ENCODE assay signal across 1 cellular context in genomic region chr2:378364-378763, GRCh38.
TF ChIP-seq lines count a peak whose summit lies in the region.

No MANE protein-coding gene starts in this region.

TF ChIP-seq in HepG2, 621 proteins besides CTCF, POLR2A, EP300 and RAD21 (continued from another document and continues in another):
- TF ChIP-seq, protein P1, sequence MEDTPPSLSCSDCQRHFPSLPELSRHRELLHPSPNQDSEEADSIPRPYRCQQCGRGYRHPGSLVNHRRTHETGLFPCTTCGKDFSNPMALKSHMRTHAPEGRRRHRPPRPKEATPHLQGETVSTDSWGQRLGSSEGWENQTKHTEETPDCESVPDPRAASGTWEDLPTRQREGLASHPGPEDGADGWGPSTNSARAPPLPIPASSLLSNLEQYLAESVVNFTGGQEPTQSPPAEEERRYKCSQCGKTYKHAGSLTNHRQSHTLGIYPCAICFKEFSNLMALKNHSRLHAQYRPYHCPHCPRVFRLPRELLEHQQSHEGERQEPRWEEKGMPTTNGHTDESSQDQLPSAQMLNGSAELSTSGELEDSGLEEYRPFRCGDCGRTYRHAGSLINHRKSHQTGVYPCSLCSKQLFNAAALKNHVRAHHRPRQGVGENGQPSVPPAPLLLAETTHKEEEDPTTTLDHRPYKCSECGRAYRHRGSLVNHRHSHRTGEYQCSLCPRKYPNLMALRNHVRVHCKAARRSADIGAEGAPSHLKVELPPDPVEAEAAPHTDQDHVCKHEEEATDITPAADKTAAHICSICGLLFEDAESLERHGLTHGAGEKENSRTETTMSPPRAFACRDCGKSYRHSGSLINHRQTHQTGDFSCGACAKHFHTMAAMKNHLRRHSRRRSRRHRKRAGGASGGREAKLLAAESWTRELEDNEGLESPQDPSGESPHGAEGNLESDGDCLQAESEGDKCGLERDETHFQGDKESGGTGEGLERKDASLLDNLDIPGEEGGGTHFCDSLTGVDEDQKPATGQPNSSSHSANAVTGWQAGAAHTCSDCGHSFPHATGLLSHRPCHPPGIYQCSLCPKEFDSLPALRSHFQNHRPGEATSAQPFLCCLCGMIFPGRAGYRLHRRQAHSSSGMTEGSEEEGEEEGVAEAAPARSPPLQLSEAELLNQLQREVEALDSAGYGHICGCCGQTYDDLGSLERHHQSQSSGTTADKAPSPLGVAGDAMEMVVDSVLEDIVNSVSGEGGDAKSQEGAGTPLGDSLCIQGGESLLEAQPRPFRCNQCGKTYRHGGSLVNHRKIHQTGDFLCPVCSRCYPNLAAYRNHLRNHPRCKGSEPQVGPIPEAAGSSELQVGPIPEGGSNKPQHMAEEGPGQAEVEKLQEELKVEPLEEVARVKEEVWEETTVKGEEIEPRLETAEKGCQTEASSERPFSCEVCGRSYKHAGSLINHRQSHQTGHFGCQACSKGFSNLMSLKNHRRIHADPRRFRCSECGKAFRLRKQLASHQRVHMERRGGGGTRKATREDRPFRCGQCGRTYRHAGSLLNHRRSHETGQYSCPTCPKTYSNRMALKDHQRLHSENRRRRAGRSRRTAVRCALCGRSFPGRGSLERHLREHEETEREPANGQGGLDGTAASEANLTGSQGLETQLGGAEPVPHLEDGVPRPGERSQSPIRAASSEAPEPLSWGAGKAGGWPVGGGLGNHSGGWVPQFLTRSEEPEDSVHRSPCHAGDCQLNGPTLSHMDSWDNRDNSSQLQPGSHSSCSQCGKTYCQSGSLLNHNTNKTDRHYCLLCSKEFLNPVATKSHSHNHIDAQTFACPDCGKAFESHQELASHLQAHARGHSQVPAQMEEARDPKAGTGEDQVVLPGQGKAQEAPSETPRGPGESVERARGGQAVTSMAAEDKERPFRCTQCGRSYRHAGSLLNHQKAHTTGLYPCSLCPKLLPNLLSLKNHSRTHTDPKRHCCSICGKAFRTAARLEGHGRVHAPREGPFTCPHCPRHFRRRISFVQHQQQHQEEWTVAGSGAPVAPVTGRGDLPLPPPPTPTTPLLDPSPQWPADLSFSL (CRISPR knock-in tag; IDR thresholded peaks at IDR 0.05): no peak
- no peak for TF ChIP-seq ZNF564 (CRISPR knock-in tag; IDR thresholded peaks at IDR 0.05)
- no peak for TF ChIP-seq HHEX (CRISPR knock-in tag; IDR thresholded peaks at IDR 0.05)
- no peak for TF ChIP-seq ZNF607 (CRISPR knock-in tag; IDR thresholded peaks at IDR 0.05; ENCODE audit: borderline replicate concordance)
- TF ChIP-seq LRRFIP1 (CRISPR knock-in tag; conservative IDR thresholded peaks at IDR 0.05): no peak
- no peak for TF ChIP-seq KLF9 (CRISPR knock-in tag; IDR thresholded peaks at IDR 0.05; ENCODE audit: low read depth)
- TF ChIP-seq, protein P2, sequence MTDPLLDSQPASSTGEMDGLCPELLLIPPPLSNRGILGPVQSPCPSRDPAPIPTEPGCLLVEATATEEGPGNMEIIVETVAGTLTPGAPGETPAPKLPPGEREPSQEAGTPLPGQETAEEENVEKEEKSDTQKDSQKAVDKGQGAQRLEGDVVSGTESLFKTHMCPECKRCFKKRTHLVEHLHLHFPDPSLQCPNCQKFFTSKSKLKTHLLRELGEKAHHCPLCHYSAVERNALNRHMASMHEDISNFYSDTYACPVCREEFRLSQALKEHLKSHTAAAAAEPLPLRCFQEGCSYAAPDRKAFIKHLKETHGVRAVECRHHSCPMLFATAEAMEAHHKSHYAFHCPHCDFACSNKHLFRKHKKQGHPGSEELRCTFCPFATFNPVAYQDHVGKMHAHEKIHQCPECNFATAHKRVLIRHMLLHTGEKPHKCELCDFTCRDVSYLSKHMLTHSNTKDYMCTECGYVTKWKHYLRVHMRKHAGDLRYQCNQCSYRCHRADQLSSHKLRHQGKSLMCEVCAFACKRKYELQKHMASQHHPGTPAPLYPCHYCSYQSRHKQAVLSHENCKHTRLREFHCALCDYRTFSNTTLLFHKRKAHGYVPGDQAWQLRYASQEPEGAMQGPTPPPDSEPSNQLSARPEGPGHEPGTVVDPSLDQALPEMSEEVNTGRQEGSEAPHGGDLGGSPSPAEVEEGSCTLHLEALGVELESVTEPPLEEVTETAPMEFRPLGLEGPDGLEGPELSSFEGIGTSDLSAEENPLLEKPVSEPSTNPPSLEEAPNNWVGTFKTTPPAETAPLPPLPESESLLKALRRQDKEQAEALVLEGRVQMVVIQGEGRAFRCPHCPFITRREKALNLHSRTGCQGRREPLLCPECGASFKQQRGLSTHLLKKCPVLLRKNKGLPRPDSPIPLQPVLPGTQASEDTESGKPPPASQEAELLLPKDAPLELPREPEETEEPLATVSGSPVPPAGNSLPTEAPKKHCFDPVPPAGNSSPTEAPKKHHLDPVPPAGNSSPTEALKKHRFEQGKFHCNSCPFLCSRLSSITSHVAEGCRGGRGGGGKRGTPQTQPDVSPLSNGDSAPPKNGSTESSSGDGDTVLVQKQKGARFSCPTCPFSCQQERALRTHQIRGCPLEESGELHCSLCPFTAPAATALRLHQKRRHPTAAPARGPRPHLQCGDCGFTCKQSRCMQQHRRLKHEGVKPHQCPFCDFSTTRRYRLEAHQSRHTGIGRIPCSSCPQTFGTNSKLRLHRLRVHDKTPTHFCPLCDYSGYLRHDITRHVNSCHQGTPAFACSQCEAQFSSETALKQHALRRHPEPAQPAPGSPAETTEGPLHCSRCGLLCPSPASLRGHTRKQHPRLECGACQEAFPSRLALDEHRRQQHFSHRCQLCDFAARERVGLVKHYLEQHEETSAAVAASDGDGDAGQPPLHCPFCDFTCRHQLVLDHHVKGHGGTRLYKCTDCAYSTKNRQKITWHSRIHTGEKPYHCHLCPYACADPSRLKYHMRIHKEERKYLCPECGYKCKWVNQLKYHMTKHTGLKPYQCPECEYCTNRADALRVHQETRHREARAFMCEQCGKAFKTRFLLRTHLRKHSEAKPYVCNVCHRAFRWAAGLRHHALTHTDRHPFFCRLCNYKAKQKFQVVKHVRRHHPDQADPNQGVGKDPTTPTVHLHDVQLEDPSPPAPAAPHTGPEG (CRISPR knock-in tag; IDR thresholded peaks at IDR 0.05): no peak
- no peak for TF ChIP-seq ZNF644 (CRISPR knock-in tag; IDR thresholded peaks at IDR 0.05; ENCODE audit: low read depth)
- no peak for TF ChIP-seq MTA1 (CRISPR knock-in tag; IDR thresholded peaks at IDR 0.05; ENCODE audit: borderline replicate concordance)
- TF ChIP-seq, protein P3, sequence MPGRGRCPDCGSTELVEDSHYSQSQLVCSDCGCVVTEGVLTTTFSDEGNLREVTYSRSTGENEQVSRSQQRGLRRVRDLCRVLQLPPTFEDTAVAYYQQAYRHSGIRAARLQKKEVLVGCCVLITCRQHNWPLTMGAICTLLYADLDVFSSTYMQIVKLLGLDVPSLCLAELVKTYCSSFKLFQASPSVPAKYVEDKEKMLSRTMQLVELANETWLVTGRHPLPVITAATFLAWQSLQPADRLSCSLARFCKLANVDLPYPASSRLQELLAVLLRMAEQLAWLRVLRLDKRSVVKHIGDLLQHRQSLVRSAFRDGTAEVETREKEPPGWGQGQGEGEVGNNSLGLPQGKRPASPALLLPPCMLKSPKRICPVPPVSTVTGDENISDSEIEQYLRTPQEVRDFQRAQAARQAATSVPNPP (CRISPR knock-in tag; IDR thresholded peaks at IDR 0.05): no peak
- no peak for TF ChIP-seq ZBTB25 (CRISPR knock-in tag; IDR thresholded peaks at IDR 0.05)
- TF ChIP-seq MED13 (CRISPR knock-in tag; IDR thresholded peaks at IDR 0.05): no peak
- TF ChIP-seq ZNF3 (CRISPR knock-in tag; IDR thresholded peaks at IDR 0.05): no peak
- no peak for TF ChIP-seq ZSCAN5A (CRISPR knock-in tag; IDR thresholded peaks at IDR 0.05; ENCODE audit: borderline replicate concordance)
- no peak for TF ChIP-seq ZNF280B (CRISPR knock-in tag; IDR thresholded peaks at IDR 0.05; ENCODE audit: borderline replicate concordance)
- no peak for TF ChIP-seq ZNF780A (CRISPR knock-in tag; IDR thresholded peaks at IDR 0.05)
- TF ChIP-seq TP53 (CRISPR knock-in tag; conservative IDR thresholded peaks at IDR 0.05): no peak
- no peak for TF ChIP-seq SOX6 (IDR thresholded peaks at IDR 0.05)
- peak; percentile 47; the same call in 1 of the 2 replicates for TF ChIP-seq SOX6 (CRISPR knock-in tag; IDR thresholded peaks at IDR 0.05)
- no peak for TF ChIP-seq FLYWCH1 (CRISPR knock-in tag; IDR thresholded peaks at IDR 0.05)
- no peak for TF ChIP-seq ZNF678 (CRISPR knock-in tag; IDR thresholded peaks at IDR 0.05)
- no peak for TF ChIP-seq IKZF4 (CRISPR knock-in tag; IDR thresholded peaks at IDR 0.05; ENCODE audit: borderline replicate concordance, low read depth, not compliant biosample characterization)
- TF ChIP-seq HOXA9 (CRISPR knock-in tag; IDR thresholded peaks at IDR 0.05; ENCODE audit: borderline replicate concordance): peak; percentile 95; the same call in 1 of the 2 replicates
- peak; percentile 100 for TF ChIP-seq HOXA5 (CRISPR knock-in tag; IDR thresholded peaks at IDR 0.05)
- TF ChIP-seq, protein P4, sequence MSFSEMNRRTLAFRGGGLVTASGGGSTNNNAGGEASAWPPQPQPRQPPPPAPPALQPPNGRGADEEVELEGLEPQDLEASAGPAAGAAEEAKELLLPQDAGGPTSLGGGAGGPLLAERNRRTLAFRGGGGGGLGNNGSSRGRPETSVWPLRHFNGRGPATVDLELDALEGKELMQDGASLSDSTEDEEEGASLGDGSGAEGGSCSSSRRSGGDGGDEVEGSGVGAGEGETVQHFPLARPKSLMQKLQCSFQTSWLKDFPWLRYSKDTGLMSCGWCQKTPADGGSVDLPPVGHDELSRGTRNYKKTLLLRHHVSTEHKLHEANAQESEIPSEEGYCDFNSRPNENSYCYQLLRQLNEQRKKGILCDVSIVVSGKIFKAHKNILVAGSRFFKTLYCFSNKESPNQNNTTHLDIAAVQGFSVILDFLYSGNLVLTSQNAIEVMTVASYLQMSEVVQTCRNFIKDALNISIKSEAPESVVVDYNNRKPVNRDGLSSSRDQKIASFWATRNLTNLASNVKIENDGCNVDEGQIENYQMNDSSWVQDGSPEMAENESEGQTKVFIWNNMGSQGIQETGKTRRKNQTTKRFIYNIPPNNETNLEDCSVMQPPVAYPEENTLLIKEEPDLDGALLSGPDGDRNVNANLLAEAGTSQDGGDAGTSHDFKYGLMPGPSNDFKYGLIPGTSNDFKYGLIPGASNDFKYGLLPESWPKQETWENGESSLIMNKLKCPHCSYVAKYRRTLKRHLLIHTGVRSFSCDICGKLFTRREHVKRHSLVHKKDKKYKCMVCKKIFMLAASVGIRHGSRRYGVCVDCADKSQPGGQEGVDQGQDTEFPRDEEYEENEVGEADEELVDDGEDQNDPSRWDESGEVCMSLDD (CRISPR knock-in tag; IDR thresholded peaks at IDR 0.05; ENCODE audit: borderline replicate concordance): peak; percentile 93
- TF ChIP-seq TBX2 (CRISPR knock-in tag; IDR thresholded peaks at IDR 0.05; ENCODE audit: borderline replicate concordance): no peak
